In the genomic region with DNA sequence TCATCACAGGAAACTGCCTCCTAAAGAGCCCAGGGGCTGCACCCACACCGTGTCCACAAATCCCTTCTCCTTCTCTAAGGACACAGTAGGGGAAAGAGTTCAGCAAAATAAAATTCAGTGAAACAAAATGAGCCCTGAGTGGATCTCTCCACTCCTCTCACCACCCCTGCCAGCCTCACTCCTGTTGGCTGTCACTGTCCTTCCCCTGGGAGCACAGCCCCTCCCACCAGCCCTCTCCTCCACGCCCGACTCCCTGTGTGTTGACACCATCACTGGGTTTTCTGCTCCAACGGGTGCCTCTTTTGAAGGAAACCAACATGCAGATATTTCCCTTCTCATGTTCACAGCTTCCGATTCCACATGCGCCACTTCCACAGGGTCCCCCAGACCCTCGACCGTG, we compare ENCODE assay signal across 22 cellular contexts.
"Had no signal": no experiment of that assay in that cellular context is flagged by ENCODE, and none has a peak within 500 bp of the region (broad histone marks: within the 10 kb centered on the region; RNA-seq: fewer than 3 reads in every experiment).

No MANE protein-coding gene starts in this region.

- H3K4me2 ChIP-seq: neural progenitor cell had no signal

- H3K9me3 ChIP-seq: pancreas, prostate gland, right lobe of liver, sigmoid colon, stomach, thoracic aorta, thyroid gland, tibial nerve, upper lobe of left lung, vagina had no signal

- H3K27ac ChIP-seq: neural progenitor cell, pancreas, prostate gland, right lobe of liver, sigmoid colon, stomach, thoracic aorta, thyroid gland, tibial nerve, upper lobe of left lung, vagina had no signal

- DNase-seq: naive B cell; naive thymus-derived CD8-positive, alpha-beta T cell; pancreas; right cardiac atrium; right lobe of liver; sigmoid colon; small intestine; stimulated activated CD4-positive, alpha-beta T cell treated with anti-CD3 and anti-CD28 coated beads, Interleukin-15, amount 100 ng/mL, for 24 hours; stimulated activated CD4-positive, alpha-beta T cell treated with anti-CD3 and anti-CD28 coated beads, Interleukin-2, amount 100 ng/mL, for 24 hours; stimulated activated CD4-positive, alpha-beta T cell treated with anti-CD3 and anti-CD28 coated beads, Interleukin-2, amount 100 ng/mL, for 48 hours; stimulated activated CD4-positive, alpha-beta T cell treated with anti-CD3 and anti-CD28 coated beads, Interleukin-4, amount 100 ng/mL, for 4 hours; stimulated activated CD8-positive, alpha-beta memory T cell treated with anti-CD3 and anti-CD28 coated beads, Interleukin-4, amount 100 ng/mL, for 48 hours; stimulated activated naive CD4-positive, alpha-beta T cell; stomach; trophoblast cell; upper lobe of left lung had no signal

- H3K27me3 ChIP-seq: neural progenitor cell, pancreas, right lobe of liver, thyroid gland, tibial nerve, upper lobe of left lung, vagina had no signal

- H3K4me3 ChIP-seq: neural progenitor cell, pancreas, prostate gland, right lobe of liver, sigmoid colon, stomach, thoracic aorta, thyroid gland, tibial nerve, upper lobe of left lung, vagina had no signal

- H3K9ac ChIP-seq: neural progenitor cell had no signal

- H3K36me3 ChIP-seq: neural progenitor cell, pancreas, prostate gland, right lobe of liver, sigmoid colon, stomach, thoracic aorta, thyroid gland, tibial nerve, upper lobe of left lung, vagina had no signal

- H3K4me1 ChIP-seq: neural progenitor cell, pancreas, prostate gland, right lobe of liver, sigmoid colon, stomach, thyroid gland, tibial nerve, upper lobe of left lung, vagina had no signal
